In genomic region chr22:31496007-31496734, GRCh38 we compare ENCODE assay signal across 1 cellular context.
TF ChIP-seq lines count a peak whose summit lies in the region.

A gene with protein sequence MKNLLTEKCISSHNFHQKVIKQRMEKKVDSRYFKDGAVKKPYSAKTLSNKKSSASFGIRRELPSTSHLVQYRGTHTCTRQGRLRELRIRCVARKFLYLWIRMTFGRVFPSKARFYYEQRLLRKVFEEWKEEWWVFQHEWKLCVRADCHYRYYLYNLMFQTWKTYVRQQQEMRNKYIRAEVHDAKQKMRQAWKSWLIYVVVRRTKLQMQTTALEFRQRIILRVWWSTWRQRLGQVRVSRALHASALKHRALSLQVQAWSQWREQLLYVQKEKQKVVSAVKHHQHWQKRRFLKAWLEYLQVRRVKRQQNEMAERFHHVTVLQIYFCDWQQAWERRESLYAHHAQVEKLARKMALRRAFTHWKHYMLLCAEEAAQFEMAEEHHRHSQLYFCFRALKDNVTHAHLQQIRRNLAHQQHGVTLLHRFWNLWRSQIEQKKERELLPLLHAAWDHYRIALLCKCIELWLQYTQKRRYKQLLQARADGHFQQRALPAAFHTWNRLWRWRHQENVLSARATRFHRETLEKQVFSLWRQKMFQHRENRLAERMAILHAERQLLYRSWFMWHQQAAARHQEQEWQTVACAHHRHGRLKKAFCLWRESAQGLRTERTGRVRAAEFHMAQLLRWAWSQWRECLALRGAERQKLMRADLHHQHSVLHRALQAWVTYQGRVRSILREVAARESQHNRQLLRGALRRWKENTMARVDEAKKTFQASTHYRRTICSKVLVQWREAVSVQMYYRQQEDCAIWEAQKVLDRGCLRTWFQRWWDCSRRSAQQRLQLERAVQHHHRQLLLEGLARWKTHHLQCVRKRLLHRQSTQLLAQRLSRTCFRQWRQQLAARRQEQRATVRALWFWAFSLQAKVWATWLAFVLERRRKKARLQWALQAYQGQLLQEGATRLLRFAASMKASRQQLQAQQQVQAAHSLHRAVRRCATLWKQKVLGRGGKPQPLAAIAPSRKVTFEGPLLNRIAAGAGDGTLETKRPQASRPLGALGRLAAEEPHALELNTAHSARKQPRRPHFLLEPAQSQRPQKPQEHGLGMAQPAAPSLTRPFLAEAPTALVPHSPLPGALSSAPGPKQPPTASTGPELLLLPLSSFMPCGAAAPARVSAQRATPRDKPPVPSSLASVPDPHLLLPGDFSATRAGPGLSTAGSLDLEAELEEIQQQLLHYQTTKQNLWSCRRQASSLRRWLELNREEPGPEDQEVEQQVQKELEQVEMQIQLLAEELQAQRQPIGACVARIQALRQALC (plus strand): TSS chr22:31496536. CDS start chr22:31508285, 11,749 bp downstream.

TF ChIP-seq in K562, 482 proteins besides CTCF, POLR2A, EP300 and RAD21 (continued from another document and continues in another):
- TF ChIP-seq SUPT5H (IDR thresholded peaks at IDR 0.05): peak; percentile 47; the same call in 1 of the 2 replicates
- TF ChIP-seq CTBP1 (IDR thresholded peaks at IDR 0.05; ENCODE audit: borderline replicate concordance): peak; percentile 70
- TF ChIP-seq DNMT1 (IDR thresholded peaks at IDR 0.05): no peak
- TF ChIP-seq SAP30 (IDR thresholded peaks at IDR 0.05; ENCODE audit: borderline replicate concordance, insufficient read depth, low read depth, low read length, poor library complexity, severe bottlenecking): peak; percentile 65
- TF ChIP-seq GABPA (tag; conservative IDR thresholded peaks at IDR 0.05; ENCODE audit: low read depth): peak; percentile 87
- peak; percentile 87 for TF ChIP-seq CHD2 (IDR thresholded peaks at IDR 0.05; ENCODE audit: low read depth, low read length)
- TF ChIP-seq ATF7 (IDR thresholded peaks at IDR 0.05): peak; percentile 72; the same call in 1 of the 2 replicates
- TF ChIP-seq CBFA2T3 (IDR thresholded peaks at IDR 0.05): peak; percentile 37; the same call in 1 of the 2 replicates
- TF ChIP-seq PML (IDR thresholded peaks at IDR 0.05; ENCODE audit: low read length): 0 out of 2 replicates have a peak, but pooled peaks have one; percentile 11
- TF ChIP-seq MGA (IDR thresholded peaks at IDR 0.05): peak; percentile 46
- TF ChIP-seq KDM5B (IDR thresholded peaks at IDR 0.05; ENCODE audit: insufficient replicate concordance, low read depth, low read length): peak; percentile 56
- TF ChIP-seq SP1 (CRISPR knock-in tag; IDR thresholded peaks at IDR 0.05): peak; percentile 25; the same call in 1 of the 2 replicates
- peak; percentile 60; the same call in 1 of the 2 replicates for TF ChIP-seq PHF8 (IDR thresholded peaks at IDR 0.05; ENCODE audit: borderline replicate concordance, low read length)
- peak; percentile 73 for TF ChIP-seq L3MBTL2 (IDR thresholded peaks at IDR 0.05)
- TF ChIP-seq, protein P1, sequence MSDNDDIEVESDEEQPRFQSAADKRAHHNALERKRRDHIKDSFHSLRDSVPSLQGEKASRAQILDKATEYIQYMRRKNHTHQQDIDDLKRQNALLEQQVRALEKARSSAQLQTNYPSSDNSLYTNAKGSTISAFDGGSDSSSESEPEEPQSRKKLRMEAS (CRISPR knock-in tag; IDR thresholded peaks at IDR 0.05): peak; percentile 79
- TF ChIP-seq RBBP5 (IDR thresholded peaks at IDR 0.05; ENCODE audit: borderline replicate concordance, insufficient read depth, low read length, poor library complexity, severe bottlenecking): peak; percentile 77
- TF ChIP-seq SAFB (IDR thresholded peaks at IDR 0.05; ENCODE audit: borderline replicate concordance, low read depth, low read length): peak; percentile 86
- peak; percentile 19 for TF ChIP-seq TAF1 (IDR thresholded peaks at IDR 0.05; ENCODE audit: control insufficient read depth, extremely low read depth, insufficient read depth, low read length, severe bottlenecking)
- peak; percentile 53; the same call in 1 of the 2 replicates for TF ChIP-seq POLR2AphosphoS5 (IDR thresholded peaks at IDR 0.05; ENCODE audit: control insufficient read depth, insufficient read depth, low read depth, low read length)
- TF ChIP-seq ZNF3 (CRISPR knock-in tag; IDR thresholded peaks at IDR 0.05): no peak
- no peak for TF ChIP-seq ZNF830 (CRISPR knock-in tag; IDR thresholded peaks at IDR 0.05)
- peak; percentile 70; the same call in 1 of the 2 replicates for TF ChIP-seq ZBTB7A (IDR thresholded peaks at IDR 0.05; ENCODE audit: borderline replicate concordance, control insufficient read depth, low read depth, low read length)
- TF ChIP-seq, protein P2, sequence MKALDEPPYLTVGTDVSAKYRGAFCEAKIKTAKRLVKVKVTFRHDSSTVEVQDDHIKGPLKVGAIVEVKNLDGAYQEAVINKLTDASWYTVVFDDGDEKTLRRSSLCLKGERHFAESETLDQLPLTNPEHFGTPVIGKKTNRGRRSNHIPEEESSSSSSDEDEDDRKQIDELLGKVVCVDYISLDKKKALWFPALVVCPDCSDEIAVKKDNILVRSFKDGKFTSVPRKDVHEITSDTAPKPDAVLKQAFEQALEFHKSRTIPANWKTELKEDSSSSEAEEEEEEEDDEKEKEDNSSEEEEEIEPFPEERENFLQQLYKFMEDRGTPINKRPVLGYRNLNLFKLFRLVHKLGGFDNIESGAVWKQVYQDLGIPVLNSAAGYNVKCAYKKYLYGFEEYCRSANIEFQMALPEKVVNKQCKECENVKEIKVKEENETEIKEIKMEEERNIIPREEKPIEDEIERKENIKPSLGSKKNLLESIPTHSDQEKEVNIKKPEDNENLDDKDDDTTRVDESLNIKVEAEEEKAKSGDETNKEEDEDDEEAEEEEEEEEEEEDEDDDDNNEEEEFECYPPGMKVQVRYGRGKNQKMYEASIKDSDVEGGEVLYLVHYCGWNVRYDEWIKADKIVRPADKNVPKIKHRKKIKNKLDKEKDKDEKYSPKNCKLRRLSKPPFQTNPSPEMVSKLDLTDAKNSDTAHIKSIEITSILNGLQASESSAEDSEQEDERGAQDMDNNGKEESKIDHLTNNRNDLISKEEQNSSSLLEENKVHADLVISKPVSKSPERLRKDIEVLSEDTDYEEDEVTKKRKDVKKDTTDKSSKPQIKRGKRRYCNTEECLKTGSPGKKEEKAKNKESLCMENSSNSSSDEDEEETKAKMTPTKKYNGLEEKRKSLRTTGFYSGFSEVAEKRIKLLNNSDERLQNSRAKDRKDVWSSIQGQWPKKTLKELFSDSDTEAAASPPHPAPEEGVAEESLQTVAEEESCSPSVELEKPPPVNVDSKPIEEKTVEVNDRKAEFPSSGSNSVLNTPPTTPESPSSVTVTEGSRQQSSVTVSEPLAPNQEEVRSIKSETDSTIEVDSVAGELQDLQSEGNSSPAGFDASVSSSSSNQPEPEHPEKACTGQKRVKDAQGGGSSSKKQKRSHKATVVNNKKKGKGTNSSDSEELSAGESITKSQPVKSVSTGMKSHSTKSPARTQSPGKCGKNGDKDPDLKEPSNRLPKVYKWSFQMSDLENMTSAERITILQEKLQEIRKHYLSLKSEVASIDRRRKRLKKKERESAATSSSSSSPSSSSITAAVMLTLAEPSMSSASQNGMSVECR (CRISPR knock-in tag; IDR thresholded peaks at IDR 0.05): peak; percentile 68
- no peak for TF ChIP-seq ATF1 (CRISPR knock-in tag; IDR thresholded peaks at IDR 0.05)
- TF ChIP-seq ATF1 (tag; IDR thresholded peaks at IDR 0.05): peak; percentile 54
- TF ChIP-seq CBX5 (IDR thresholded peaks at IDR 0.05; ENCODE audit: borderline replicate concordance, low read depth): no peak
- TF ChIP-seq ARID1B (IDR thresholded peaks at IDR 0.05): peak; percentile 32; the same call in 1 of the 2 replicates
- TF ChIP-seq NFE2 (IDR thresholded peaks at IDR 0.05; ENCODE audit: low read depth): no peak
- TF ChIP-seq FIP1L1 (IDR thresholded peaks at IDR 0.05; ENCODE audit: low read depth, low read length, poor library complexity, severe bottlenecking): peak; percentile 70
- peak in 1 of 3 experiments; percentile 86; a peak in 2 of 6 replicates for TF ChIP-seq ZBTB11 (CRISPR knock-in tag; IDR thresholded peaks at IDR 0.05)
- TF ChIP-seq HMG20A (CRISPR knock-in tag; conservative IDR thresholded peaks at IDR 0.05): no peak
- TF ChIP-seq KLF1 (tag; IDR thresholded peaks at IDR 0.05): 0 out of 2 replicates have a peak, but pooled peaks have one; percentile 18
- TF ChIP-seq JUND (IDR thresholded peaks at IDR 0.05; ENCODE audit: borderline replicate concordance, low read depth, low read length): no peak
- TF ChIP-seq JUND (tag; IDR thresholded peaks at IDR 0.05; ENCODE audit: borderline replicate concordance, low read depth, low read length): 0 out of 3 replicates have a peak, but pooled peaks have one; percentile 24
